In genomic region chr9:131235480-131235851, GRCh38 we compare ENCODE assay signal across 27 cellular contexts. TPM values are rescaled to one million over a fixed set of nuclear protein-coding genes. Genes with fewer than 3 reads are reported as not detected.
DNase-seq lines count a peak whose midpoint lies in the region; ATAC-seq, FAIRE-seq and TF ChIP-seq lines count a peak whose summit lies in the region.
"Had no signal": no experiment of that assay in that cellular context is flagged by ENCODE, and none has a peak within 500 bp of the region (broad histone marks: within the 10 kb centered on the region; RNA-seq: fewer than 3 reads in every experiment).

No MANE protein-coding gene starts in this region.

- intact Hi-C loops in HepG2 (cut with micrococcal nuclease; ENCODE audit: unreplicated experiment), result no loop called here
- intact Hi-C loops in right lobe of liver (cut with DNase I), result no loop called here
- intact Hi-C loops in kidney (cut with DNase I), result no loop called here

- H3K27ac ChIP-seq in HepG2 (ENCODE audit: extremely low read length, insufficient read depth, low read length) (no peak overlapping the region), right lobe of liver (no peak overlapping the region), kidney (ENCODE audit: low read depth in 2 of 2, low read length in 2 of 2) (no peak overlapping the region)
- H3K27ac ChIP-seq: lower lobe of right lung, SJSA1, uterus had no signal

- no TSS peak for BruUV-seq in HepG2 (replicated peaks; lab: Mats Ljungman, UMichigan)

- H4K20me1 ChIP-seq in HepG2 (ENCODE audit: insufficient read depth, low read length), result no peaks in the 10 kb centered on the region

- 100% methylated on average over 6 of the region's 9 CpGs for WGBS in HepG2 (ENCODE audit: low lambda C conversion rate)
- 79% methylated on average over 2 of the region's 9 CpGs for WGBS in right lobe of liver (ENCODE audit: insufficient coverage, low coverage, low lambda C conversion rate, missing lambda C conversion rate)

- POLR2A ChIA-PET in HepG2 (lab: Yijun Ruan, JAX), result no interaction called here

- H3K36me3 ChIP-seq in HepG2 (replicated peaks in 1 of 2; ENCODE audit: control insufficient read depth in 1 of 2, insufficient read depth in 2 of 2, low read length in 2 of 2), result peaks cover 13 to 40% of the 10 kb centered on the region in 2 experiments; a peak in 4 of 5 replicates
- H3K36me3 ChIP-seq in right lobe of liver, result peaks cover 0 to 42% (median 17%) of the 10 kb centered on the region in 4 donors
- H3K36me3 ChIP-seq in kidney (ENCODE audit: control insufficient read depth in 1 of 2, insufficient read depth in 2 of 2, low read length in 2 of 2), result peaks cover 20 to 26% of the 10 kb centered on the region in 2 donors
- H3K36me3 ChIP-seq: uterus had no signal

- no peak overlapping the region for H3K4me2 ChIP-seq in HepG2 (ENCODE audit: low read depth, low read length)
- H3K4me2 ChIP-seq: smooth muscle cell had no signal

- H3K9ac ChIP-seq in HepG2 (ENCODE audit: insufficient read depth, low read depth, low read length) (no peak overlapping the region), kidney (ENCODE audit: low read length in 2 of 2) (no peak overlapping the region)

- in situ Hi-C loops in HepG2 (cut with HindIII; ENCODE audit: extremely low pct_ligation_motif_present, low pct_unique_long_range_greater_than_20kb), result no loop called here

- FAIRE-seq in HepG2 (lab: Jason Lieb, UNC) (no peak), kidney (lab: Jason Lieb, UNC) (no peak)

- H3K4me3 ChIP-seq in HepG2 (replicated peaks in 1 of 3; ENCODE audit: insufficient read depth in 1 of 3, low read depth in 2 of 3, low read length in 3 of 3) (no peak overlapping the region), right lobe of liver (no peak overlapping the region), kidney (ENCODE audit: low read length in 2 of 2) (no peak overlapping the region)
- H3K4me3 ChIP-seq: lower lobe of right lung, MG63, SJSA1, smooth muscle cell, uterus had no signal

- no peak for ATAC-seq in HepG2
- no peak for ATAC-seq in right lobe of liver
- no peak for ATAC-seq in HG03097 (IDR thresholded peaks at IDR 0.05; ENCODE audit: low FRiP score, unreplicated experiment)
- ATAC-seq: lower lobe of right lung, PC-3 had no signal

- TF ChIP-seq CTCF in HepG2 (CRISPR knock-in tag; IDR thresholded peaks at IDR 0.05) (no peak), right lobe of liver (IDR thresholded peaks at IDR 0.05) (no peak), kidney (IDR thresholded peaks at IDR 0.05; ENCODE audit: borderline replicate concordance, extremely low read depth, insufficient read depth) (no peak)

- peaks cover 27% of the 10 kb centered on the region for H3K4me1 ChIP-seq in HepG2 (ENCODE audit: insufficient read depth, low read length)
- no peaks in the 10 kb centered on the region for H3K4me1 ChIP-seq in right lobe of liver
- peaks cover 0 to 3% of the 10 kb centered on the region in 2 donors for H3K4me1 ChIP-seq in kidney (ENCODE audit: control insufficient read depth in 1 of 2, insufficient read depth in 1 of 2, low read depth in 1 of 2, low read length in 2 of 2)
- H3K4me1 ChIP-seq: uterus had no signal

- no peaks in the 10 kb centered on the region for H3K79me2 ChIP-seq in HepG2 (ENCODE audit: insufficient read depth, low read length)

- no peak for TF ChIP-seq RAD21 in HepG2 (CRISPR knock-in tag; IDR thresholded peaks at IDR 0.05)

- no peaks in the 10 kb centered on the region for H3K9me3 ChIP-seq in HepG2 (ENCODE audit: low read length)
- no peaks in the 10 kb centered on the region for H3K9me3 ChIP-seq in right lobe of liver
- no peaks in the 10 kb centered on the region for H3K9me3 ChIP-seq in kidney (ENCODE audit: control insufficient read depth in 1 of 2, low read length in 2 of 2)
- H3K9me3 ChIP-seq: lower lobe of right lung, MG63, SJSA1, uterus had no signal

- no peak overlapping the region for H2AFZ ChIP-seq in HepG2 (ENCODE audit: low read length)

- no peak for DNase-seq in HepG2 (ENCODE audit: low spot score)
- no peak for DNase-seq in right lobe of liver
- peak; percentile 33 for DNase-seq in ecto neural progenitor cell (ENCODE audit: low spot score)
- DNase-seq in kidney, result peak; percentile 39
- DNase-seq in DMS114 treated with DMSO at 0.1 percent for 48 hours (lab: John Stamatoyannopoulos, UW; ENCODE audit: unreplicated experiment), result no peak
- no peak for DNase-seq in GDM1 (lab: John Stamatoyannopoulos, UW)
- no peak for DNase-seq in foreskin melanocyte
- DNase-seq: activated CD4-positive, alpha-beta T cell treated with anti-CD3 and anti-CD28 coated beads for 4 hours; activated CD8-positive, alpha-beta memory T cell treated with anti-CD3 and anti-CD28 coated beads, Interleukin-2, amount 50 U/mL, for 4 hours; activated gamma-delta T cell treated with Interleukin-2 at 50 U/mL for 16 hours; aorta; DND-41; HCEC 1CT; IMR-90; lower lobe of right lung; MG63; naive B cell; NCI-H146; NCI-H774; PC-3; stimulated activated CD4-positive, alpha-beta T cell treated with anti-CD3 and anti-CD28 coated beads, Interleukin-4, amount 100 ng/mL, for 4 hours; substantia nigra; T1000; uterus had no signal

- TF ChIP-seq EP300 in HepG2 (IDR thresholded peaks at IDR 0.05; ENCODE audit: low read depth in 2 of 2, low read length in 2 of 2), result no peak
- TF ChIP-seq EP300 in HepG2 (CRISPR knock-in tag; IDR thresholded peaks at IDR 0.05; ENCODE audit: borderline replicate concordance), result no peak

- TF ChIP-seq POLR2A in HepG2 (IDR thresholded peaks at IDR 0.05; ENCODE audit: insufficient read depth in 1 of 2, low read depth in 2 of 2, low read length in 2 of 2) (no peak), right lobe of liver (IDR thresholded peaks at IDR 0.05) (no peak)

- CTCF ChIA-PET in HepG2 (lab: Yijun Ruan, JAX; ENCODE audit: low intra/inter-chr PET ratio, low total read pairs), result no interaction called here

- H3K27me3 ChIP-seq in HepG2 (ENCODE audit: control insufficient read depth in 1 of 2, insufficient read depth in 2 of 2, low read length in 2 of 2) (no peaks in the 10 kb centered on the region), right lobe of liver (no peaks in the 10 kb centered on the region)
- H3K27me3 ChIP-seq: MG63, SJSA1, uterus had no signal

RNA-seq across cellular contexts. Expression of gene FAM78A, which starts 40.8 kb away (rescaled TPM):
- total RNA-seq in HepG2 (2016; rRNA removed; fragmentation: Illumina TruSeq; extraction: Trizol), result 0.14 and 0.18 TPM in 2 replicates
- total RNA-seq in HepG2 (2016; cell fraction: cytosol; rRNA removed; fragmentation: Illumina TruSeq; extraction: Trizol; ENCODE audit: low read depth), result not detected in 2 replicates
- 0.15 and 0.26 TPM in 2 replicates for total RNA-seq in HepG2 (2016; cell fraction: insoluble cytoplasmic fraction; rRNA removed; fragmentation: Illumina TruSeq; extraction: Trizol)
- 0.15 TPM in 1 of 2 replicates, not detected in the other for total RNA-seq in HepG2 (2016; cell fraction: membrane; rRNA removed; fragmentation: Illumina TruSeq; extraction: Trizol)
- 0.50 and 0.68 TPM in 2 replicates for total RNA-seq in HepG2 (2016; cell fraction: nucleus; rRNA removed; fragmentation: Illumina TruSeq; extraction: Trizol)
- 0.51 and 0.62 TPM in 2 replicates for polyA plus RNA-seq in HepG2 (2011; rRNA removed)
- polyA plus RNA-seq in HepG2 (2011; cell fraction: cytosol; rRNA removed), result 0.37 and 0.43 TPM in 2 replicates
- polyA plus RNA-seq in HepG2 (2011; cell fraction: nucleus; rRNA removed), result 0.63 and 0.69 TPM in 2 replicates
- polyA plus RNA-seq in HepG2 (2012), result 0.25 and 0.30 TPM in 2 replicates
- 0.03 and 0.11 TPM in 2 replicates for polyA plus RNA-seq in HepG2 (2016; cell fraction: cytosol; fragmentation: Illumina TruSeq; extraction: Trizol; ENCODE audit: low read depth)
- polyA plus RNA-seq in HepG2 (2016; cell fraction: insoluble cytoplasmic fraction; fragmentation: Illumina TruSeq; extraction: Trizol; ENCODE audit: low read depth), result 0.12 and 0.21 TPM in 2 replicates
- polyA plus RNA-seq in HepG2 (2016; cell fraction: membrane; fragmentation: Illumina TruSeq; extraction: Trizol; ENCODE audit: low read depth), result 0.07 and 0.10 TPM in 2 replicates
- polyA plus RNA-seq in HepG2 (2016; cell fraction: nucleus; fragmentation: Illumina TruSeq; extraction: Trizol; ENCODE audit: insufficient read depth, low read depth), result 0.11 and 0.22 TPM in 2 replicates
- polyA minus RNA-seq in HepG2 (2011; rRNA and poly(A)+ RNA removed; ENCODE audit: low replicate concordance), result 0.62 and 23.9 TPM in 2 replicates
- polyA minus RNA-seq in HepG2 (2011; cell fraction: cytosol; rRNA and poly(A)+ RNA removed), result 0.26 and 0.49 TPM in 2 replicates
- 0.12 and 0.13 TPM in 2 replicates for polyA minus RNA-seq in HepG2 (2011; cell fraction: nucleus; rRNA and poly(A)+ RNA removed)
- total RNA-seq in right lobe of liver, result 1 to 10 TPM in 4 of 6 experiments, under 1 TPM in 2; 0.92 to 2.4 (median 1.6) TPM
- total RNA-seq in kidney, result 6.1 TPM
- polyA plus RNA-seq in kidney (ENCODE audit: insufficient read depth, low read depth, low replicate concordance), result 1.6 TPM

RNA-seq across cellular contexts. Expression of gene PLPP7, which starts 54.1 kb away (rescaled TPM):
- total RNA-seq in HepG2 (2016; rRNA removed; fragmentation: Illumina TruSeq; extraction: Trizol), result 0.66 and 1.2 TPM in 2 replicates
- 1.1 TPM in 2 replicates for total RNA-seq in HepG2 (2016; cell fraction: cytosol; rRNA removed; fragmentation: Illumina TruSeq; extraction: Trizol; ENCODE audit: low read depth)
- 0.85 and 1.0 TPM in 2 replicates for total RNA-seq in HepG2 (2016; cell fraction: insoluble cytoplasmic fraction; rRNA removed; fragmentation: Illumina TruSeq; extraction: Trizol)
- 1.7 TPM in 2 replicates for total RNA-seq in HepG2 (2016; cell fraction: membrane; rRNA removed; fragmentation: Illumina TruSeq; extraction: Trizol)
- total RNA-seq in HepG2 (2016; cell fraction: nucleus; rRNA removed; fragmentation: Illumina TruSeq; extraction: Trizol), result 0.28 and 1.4 TPM in 2 replicates
- polyA plus RNA-seq in HepG2 (2011; rRNA removed), result 0.33 and 0.67 TPM in 2 replicates
- 0.47 and 1.0 TPM in 2 replicates for polyA plus RNA-seq in HepG2 (2011; cell fraction: cytosol; rRNA removed)
- polyA plus RNA-seq in HepG2 (2011; cell fraction: nucleus; rRNA removed), result 0.66 and 0.87 TPM in 2 replicates
- polyA plus RNA-seq in HepG2 (2012), result 0.69 and 0.78 TPM in 2 replicates
- 1.2 and 1.6 TPM in 2 replicates for polyA plus RNA-seq in HepG2 (2016; cell fraction: cytosol; fragmentation: Illumina TruSeq; extraction: Trizol; ENCODE audit: low read depth)
- polyA plus RNA-seq in HepG2 (2016; cell fraction: insoluble cytoplasmic fraction; fragmentation: Illumina TruSeq; extraction: Trizol; ENCODE audit: low read depth), result 0.74 and 0.82 TPM in 2 replicates
- 1.7 TPM in 2 replicates for polyA plus RNA-seq in HepG2 (2016; cell fraction: membrane; fragmentation: Illumina TruSeq; extraction: Trizol; ENCODE audit: low read depth)
- 0.56 and 0.57 TPM in 2 replicates for polyA plus RNA-seq in HepG2 (2016; cell fraction: nucleus; fragmentation: Illumina TruSeq; extraction: Trizol; ENCODE audit: insufficient read depth, low read depth)
- polyA minus RNA-seq in HepG2 (2011; rRNA and poly(A)+ RNA removed; ENCODE audit: low replicate concordance), result 0.16 and 1.9 TPM in 2 replicates
- 0.70 and 0.79 TPM in 2 replicates for polyA minus RNA-seq in HepG2 (2011; cell fraction: cytosol; rRNA and poly(A)+ RNA removed)
- polyA minus RNA-seq in HepG2 (2011; cell fraction: nucleus; rRNA and poly(A)+ RNA removed), result 0.52 and 1.1 TPM in 2 replicates
- under 1 TPM in 5 of 6 experiments, not detected in 1; 0.11 to 0.43 (median 0.22) TPM for total RNA-seq in right lobe of liver
- total RNA-seq in kidney, result 4.0 TPM
- 5.5 TPM for polyA plus RNA-seq in kidney (ENCODE audit: insufficient read depth, low read depth, low replicate concordance)
- total RNA-seq: PC-3 had no signal

Comparison
In these comparisons a context has a peak if more than half of its experiments do, and no peak if none do; other contexts are left out.
1. DNase-seq: peak in ecto neural progenitor cell (single experiment) and kidney (single experiment); none in HepG2 (single experiment), right lobe of liver (0 of 3), DMS114 treated with DMSO at 0.1 percent for 48 hours (single experiment), GDM1 (single experiment) and foreskin melanocyte (single experiment).